Comparison of ENCODE assay signal across 26 cellular contexts in the genomic region with DNA sequence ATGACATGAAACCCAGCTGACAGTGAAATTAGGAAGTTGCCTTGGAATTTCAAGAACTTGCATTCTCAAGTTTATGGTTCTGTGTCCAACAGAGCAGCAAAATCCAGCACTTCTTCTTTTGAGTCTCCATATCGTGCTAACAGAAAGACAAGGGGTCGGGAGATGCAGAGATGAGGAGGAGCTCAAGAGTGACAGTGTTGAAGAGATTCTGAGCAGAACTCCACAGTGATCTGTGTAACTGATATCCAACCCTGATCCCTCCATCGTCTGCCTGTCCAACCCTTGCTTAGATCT. TPM values are rescaled to one million over a fixed set of nuclear protein-coding genes. Genes with fewer than 3 reads are reported as not detected.
DNase-seq lines count a peak whose midpoint lies in the region; ATAC-seq and TF ChIP-seq lines count a peak whose summit lies in the region.
"Had no signal": no experiment of that assay in that cellular context is flagged by ENCODE, and none has a peak within 500 bp of the region (broad histone marks: within the 10 kb centered on the region; RNA-seq: fewer than 3 reads in every experiment).

No MANE protein-coding gene starts in this region.

- H3K27me3 ChIP-seq in ovary = no peaks in the 10 kb centered on the region
- H3K27me3 ChIP-seq: breast epithelium, uterus had no signal

- intact Hi-C loops in ovary (cut with DNase I) = no loop called here

- no peak overlapping the region for H3K4me3 ChIP-seq in ovary
- H3K4me3 ChIP-seq: breast epithelium, coronary artery, mucosa of descending colon, uterus had no signal

- H3K36me3 ChIP-seq in ovary = no peaks in the 10 kb centered on the region
- H3K36me3 ChIP-seq: breast epithelium, uterus had no signal

- H3K4me1 Mint-ChIP-seq in HFFc6 (ENCODE audit: low read depth) (peaks cover 41% of the 10 kb centered on the region), memory B cell (peaks cover 45% of the 10 kb centered on the region)

- H3K27ac Mint-ChIP-seq in HFFc6 = peak overlapping the region; percentile 14; the same call in 1 of the 2 replicates
- peak overlapping the region; percentile 71 for H3K27ac Mint-ChIP-seq in memory B cell

- H3K36me3 Mint-ChIP-seq in HFFc6 (ENCODE audit: low read depth) (no peaks in the 10 kb centered on the region; the same call in 1 of the 2 replicates), memory B cell (peaks cover 2% of the 10 kb centered on the region)

- H3K4me3 Mint-ChIP-seq in HFFc6 = no peak overlapping the region
- H3K4me3 Mint-ChIP-seq in memory B cell = no peak overlapping the region

- peaks cover 2% of the 10 kb centered on the region for H3K4me1 ChIP-seq in ovary (ENCODE audit: insufficient read depth)
- H3K4me1 ChIP-seq: breast epithelium, uterus had no signal

- H3K27me3 Mint-ChIP-seq in HFFc6 (ENCODE audit: insufficient read depth) (peaks cover 1% of the 10 kb centered on the region; the same call in 1 of the 2 replicates), memory B cell (no peaks in the 10 kb centered on the region)

- no peak for TF ChIP-seq EP300 in ovary (IDR thresholded peaks at IDR 0.05)

- H3K27ac ChIP-seq in ovary = no peak overlapping the region
- H3K27ac ChIP-seq: breast epithelium, uterus had no signal

- TF ChIP-seq CTCF in HFFc6 (IDR thresholded peaks at IDR 0.05) (no peak), ovary (IDR thresholded peaks at IDR 0.05) (no peak)

- ATAC-seq in memory B cell (ENCODE audit: low read depth) = no peak
- ATAC-seq: left cardiac atrium, mucosa of descending colon had no signal

- 74 to 83% (median 81%) methylated on average over 3 of the region's 3 CpGs for WGBS in ovary, 3 donors

- H3K9me3 ChIP-seq in ovary = no peaks in the 10 kb centered on the region
- H3K9me3 ChIP-seq: breast epithelium, mucosa of descending colon, uterus had no signal

- DNase-seq in Ammon's horn (ENCODE audit: low spot score) = peak; percentile 22
- no peak for DNase-seq in HFFc6
- DNase-seq in SKM-1 (lab: John Stamatoyannopoulos, UW; ENCODE audit: unreplicated experiment) = peak; percentile 60
- no peak for DNase-seq in memory B cell (ENCODE audit: low spot score in 2 of 2)
- no peak for DNase-seq in stimulated activated naive CD4-positive, alpha-beta T cell (lab: John Stamatoyannopoulos, UW)
- no peak for DNase-seq in stimulated activated CD4-positive, alpha-beta T cell treated with anti-CD3 and anti-CD28 coated beads, Interleukin-1b, Interleukin-23, amount 100 ng/mL, for 48 hours
- DNase-seq in ovary = no peak
- no peak for DNase-seq in activated T-cell treated with anti-CD3 and anti-CD28 coated beads for 4 hours
- DNase-seq: activated CD4-positive, alpha-beta T cell treated with anti-CD3 and anti-CD28 coated beads, Interleukin-2, amount 50 U/mL, for 48 hours; activated gamma-delta T cell treated with Interleukin-2 at 50 U/mL for 16 hours; DMS79 treated with DMSO at 0.1 percent for 48 hours; glutamatergic neuron; H7; left cardiac atrium; mucosa of descending colon; NCI-H1417 treated with DMSO at 0.1 percent for 48 hours; NCI-H526; retina; Right ventricle myocardium superior; stimulated activated CD4-positive, alpha-beta T cell treated with anti-CD3 and anti-CD28 coated beads, Interleukin-12 subunit alpha, Interleukin-12 subunit beta, amount 100 ng/mL, for 4 hours; uterus had no signal

- H3K9me3 Mint-ChIP-seq in HFFc6 (no peaks in the 10 kb centered on the region), memory B cell (no peaks in the 10 kb centered on the region)

- no peak for TF ChIP-seq POLR2A in ovary (IDR thresholded peaks at IDR 0.05)

RNA-seq across cellular contexts. Expression of a gene that starts 21.2 kb away (rescaled TPM):
- not detected for total RNA-seq in HFFc6 (2021; fragmentation: NEBNext Ultra II Directional; extraction: Animal tissue kit (Norgen Biotek cat#: 25700))
- not detected for total RNA-seq in ovary
- under 1 TPM; 0.02 to 0.05 TPM for polyA plus RNA-seq in ovary
- total RNA-seq: breast epithelium; H7; HT1080; left cardiac atrium; mucosa of descending colon; Right ventricle myocardium superior; subcutaneous adipose tissue; T-helper 1 cell treated with Interleukin-12 subunit alpha and Interleukin-12 subunit beta and Interleukin-4 antibody, amounts not matched to agents 30 ng/mL and 1 ng/mL, for 36 hours had no signal

RNA-seq across cellular contexts. Expression of a gene that starts 21.2 kb away (rescaled TPM):
- total RNA-seq in HFFc6 (2021; fragmentation: NEBNext Ultra II Directional; extraction: Animal tissue kit (Norgen Biotek cat#: 25700)) = 10 to 100 TPM; 29.2 to 35.4 (median 33.0) TPM
- 10 to 100 TPM in 6 of 7 donors, 1 to 10 TPM in 1; 9.0 to 23.2 (median 17.7) TPM for total RNA-seq in ovary
- polyA plus RNA-seq in ovary = 10 to 100 TPM; 20.5 to 33.3 TPM

RNA-seq across cellular contexts. Expression of a gene that starts 38.6 kb away (rescaled TPM):
- 1 to 10 TPM; 4.6 to 9.9 (median 8.4) TPM for total RNA-seq in HFFc6 (2021; fragmentation: NEBNext Ultra II Directional; extraction: Animal tissue kit (Norgen Biotek cat#: 25700))
- total RNA-seq in ovary = 10 to 100 TPM; 13.6 to 19.5 (median 18.0) TPM
- 10 to 100 TPM; 13.8 to 72.3 TPM for polyA plus RNA-seq in ovary

RNA-seq across cellular contexts. Expression of a gene that starts 59.2 kb away (rescaled TPM):
- total RNA-seq in HFFc6 (2021; fragmentation: NEBNext Ultra II Directional; extraction: Animal tissue kit (Norgen Biotek cat#: 25700)) = 10 to 100 TPM; 42.6 to 55.7 (median 51.8) TPM
- total RNA-seq in ovary = 10 to 100 TPM; 48.6 to 78.9 (median 58.4) TPM
- 10 to 100 TPM; 53.5 to 69.7 TPM for polyA plus RNA-seq in ovary

Comparison
In these comparisons a context has a peak if more than half of its experiments do, and no peak if none do; other contexts are left out.
1. DNase-seq: peak in Ammon's horn (single experiment) and SKM-1 (single experiment); none in HFFc6 (single experiment), memory B cell (0 of 2), stimulated activated naive CD4-positive, alpha-beta T cell (0 of 6), stimulated activated CD4-positive, alpha-beta T cell treated with anti-CD3 and anti-CD28 coated beads, Interleukin-1b, Interleukin-23, amount 100 ng/mL, for 48 hours (single experiment), ovary (0 of 5) and activated T-cell treated with anti-CD3 and anti-CD28 coated beads for 4 hours (single experiment).